Comparison of ENCODE assay signal across 26 cellular contexts in the genomic region with DNA sequence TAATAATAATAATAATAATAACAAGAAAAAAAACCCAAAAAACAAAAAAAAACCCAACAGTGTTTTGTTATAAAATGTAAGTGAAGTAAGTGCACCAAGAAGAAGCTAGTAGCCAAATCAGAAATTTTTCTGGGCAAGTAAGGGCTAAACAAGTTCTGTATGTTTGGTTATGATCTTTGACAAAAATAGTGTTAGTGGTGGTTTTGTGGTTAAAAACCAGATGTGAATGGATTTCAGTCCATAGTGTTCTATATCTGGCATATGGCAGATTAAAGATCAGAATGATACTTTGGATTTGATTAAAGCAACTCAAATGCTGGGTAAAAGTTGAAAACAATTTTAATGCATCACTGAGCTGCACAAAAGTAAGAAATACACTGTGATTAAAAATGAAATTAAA.
"Had no signal": no experiment of that assay in that cellular context is flagged by ENCODE, and none has a peak within 500 bp of the region (broad histone marks: within the 10 kb centered on the region; RNA-seq: fewer than 3 reads in every experiment).

No MANE protein-coding gene starts in this region.

- ATAC-seq: activated CD4-positive, alpha-beta T cell treated with anti-CD3 and anti-CD28 coated beads for 36 hours; activated T-helper 17 cell treated with anti-CD3 and anti-CD28 coated beads, Interleukin-2, amount 50 U/mL, for 72 hours; Right ventricle myocardium inferior; T-helper 17 cell had no signal

- DNase-seq: activated CD4-positive, alpha-beta memory T cell treated with anti-CD3 and anti-CD28 coated beads, Interleukin-2, amount 10 ng/mL, durations not matched to agents 7 days and 5 days; activated CD4-positive, alpha-beta T cell treated with anti-CD3 and anti-CD28 coated beads for 36 hours; activated CD4-positive, alpha-beta T cell treated with anti-CD3 and anti-CD28 coated beads, Interleukin-2, amount 50 U/mL, for 1 hour; activated CD4-positive, CD25-positive, alpha-beta regulatory T cell; activated gamma-delta T cell; activated naive CD4-positive, alpha-beta T cell treated with anti-CD3 and anti-CD28 coated beads for 36 hours; activated T-cell treated with anti-CD3 and anti-CD28 coated beads for 4 hours; activated T-cell treated with anti-CD3 and anti-CD28 coated beads, Interleukin-2, amount 50 U/mL, for 48 hours; amygdala; Kasumi-1; NCI-H1092 treated with DMSO at 0.1 percent for 48 hours; NCI-H1417 treated with DMSO at 0.1 percent for 48 hours; NCI-H1694; NCI-H2029; NCI-H2107; NCI-H345; NCI-H510A; NCI-H526 treated with DMSO at 0.1 percent for 48 hours; NCI-H82; RPMI8226; T-helper 17 cell; T1000 had no signal

- FAIRE-seq: astrocyte, TTC549 had no signal
